1 cellular context compared by ENCODE assay signal in the genomic region with DNA sequence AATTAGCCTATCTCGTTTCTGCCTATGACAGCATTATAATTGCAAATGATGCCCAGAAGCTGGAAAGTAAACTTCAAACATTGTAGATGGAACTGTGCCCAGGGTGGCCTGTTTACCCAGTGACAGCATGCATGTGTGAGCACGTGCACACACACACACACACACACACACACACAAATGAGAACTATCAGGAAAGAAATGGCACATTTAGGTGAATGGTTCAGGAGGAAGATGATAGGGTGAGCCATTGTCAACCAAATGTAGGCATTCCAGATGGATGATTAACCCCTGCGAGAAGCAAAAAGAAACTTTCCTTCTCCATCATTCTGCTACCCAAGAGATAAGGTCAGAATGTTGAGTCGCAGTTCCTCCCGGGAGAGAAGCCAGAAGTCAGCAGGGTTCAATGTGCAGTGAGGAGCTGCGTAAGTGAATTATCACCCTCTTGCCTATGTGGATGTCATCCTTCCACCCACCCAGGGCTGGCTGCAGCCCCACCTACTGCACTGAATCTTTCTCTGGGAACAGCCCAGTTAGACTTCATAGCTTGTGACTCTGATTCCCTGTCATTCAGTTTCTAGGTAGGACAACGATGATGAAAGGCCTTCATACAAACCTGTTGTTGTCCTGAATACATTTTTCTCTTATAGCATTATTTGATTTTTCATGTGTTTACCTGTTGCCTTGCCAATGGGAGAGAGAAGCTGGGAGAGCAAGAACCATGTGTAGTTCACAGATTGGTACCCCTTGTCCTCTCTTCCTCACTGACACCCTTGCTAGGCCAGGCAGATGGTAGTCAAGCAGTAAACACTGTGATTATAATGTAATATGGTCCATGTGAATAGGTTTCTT.
TF ChIP-seq lines count a peak whose summit lies in the region.

No MANE protein-coding gene starts in this region.

TF ChIP-seq in HepG2, 621 proteins besides CTCF, POLR2A, EP300 and RAD21 (continued from another document and continues in another):
- TF ChIP-seq, protein P1, sequence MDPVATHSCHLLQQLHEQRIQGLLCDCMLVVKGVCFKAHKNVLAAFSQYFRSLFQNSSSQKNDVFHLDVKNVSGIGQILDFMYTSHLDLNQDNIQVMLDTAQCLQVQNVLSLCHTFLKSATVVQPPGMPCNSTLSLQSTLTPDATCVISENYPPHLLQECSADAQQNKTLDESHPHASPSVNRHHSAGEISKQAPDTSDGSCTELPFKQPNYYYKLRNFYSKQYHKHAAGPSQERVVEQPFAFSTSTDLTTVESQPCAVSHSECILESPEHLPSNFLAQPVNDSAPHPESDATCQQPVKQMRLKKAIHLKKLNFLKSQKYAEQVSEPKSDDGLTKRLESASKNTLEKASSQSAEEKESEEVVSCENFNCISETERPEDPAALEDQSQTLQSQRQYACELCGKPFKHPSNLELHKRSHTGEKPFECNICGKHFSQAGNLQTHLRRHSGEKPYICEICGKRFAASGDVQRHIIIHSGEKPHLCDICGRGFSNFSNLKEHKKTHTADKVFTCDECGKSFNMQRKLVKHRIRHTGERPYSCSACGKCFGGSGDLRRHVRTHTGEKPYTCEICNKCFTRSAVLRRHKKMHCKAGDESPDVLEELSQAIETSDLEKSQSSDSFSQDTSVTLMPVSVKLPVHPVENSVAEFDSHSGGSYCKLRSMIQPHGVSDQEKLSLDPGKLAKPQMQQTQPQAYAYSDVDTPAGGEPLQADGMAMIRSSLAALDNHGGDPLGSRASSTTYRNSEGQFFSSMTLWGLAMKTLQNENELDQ (CRISPR knock-in tag; IDR thresholded peaks at IDR 0.05; ENCODE audit: borderline replicate concordance), result no peak
- TF ChIP-seq, protein P2, sequence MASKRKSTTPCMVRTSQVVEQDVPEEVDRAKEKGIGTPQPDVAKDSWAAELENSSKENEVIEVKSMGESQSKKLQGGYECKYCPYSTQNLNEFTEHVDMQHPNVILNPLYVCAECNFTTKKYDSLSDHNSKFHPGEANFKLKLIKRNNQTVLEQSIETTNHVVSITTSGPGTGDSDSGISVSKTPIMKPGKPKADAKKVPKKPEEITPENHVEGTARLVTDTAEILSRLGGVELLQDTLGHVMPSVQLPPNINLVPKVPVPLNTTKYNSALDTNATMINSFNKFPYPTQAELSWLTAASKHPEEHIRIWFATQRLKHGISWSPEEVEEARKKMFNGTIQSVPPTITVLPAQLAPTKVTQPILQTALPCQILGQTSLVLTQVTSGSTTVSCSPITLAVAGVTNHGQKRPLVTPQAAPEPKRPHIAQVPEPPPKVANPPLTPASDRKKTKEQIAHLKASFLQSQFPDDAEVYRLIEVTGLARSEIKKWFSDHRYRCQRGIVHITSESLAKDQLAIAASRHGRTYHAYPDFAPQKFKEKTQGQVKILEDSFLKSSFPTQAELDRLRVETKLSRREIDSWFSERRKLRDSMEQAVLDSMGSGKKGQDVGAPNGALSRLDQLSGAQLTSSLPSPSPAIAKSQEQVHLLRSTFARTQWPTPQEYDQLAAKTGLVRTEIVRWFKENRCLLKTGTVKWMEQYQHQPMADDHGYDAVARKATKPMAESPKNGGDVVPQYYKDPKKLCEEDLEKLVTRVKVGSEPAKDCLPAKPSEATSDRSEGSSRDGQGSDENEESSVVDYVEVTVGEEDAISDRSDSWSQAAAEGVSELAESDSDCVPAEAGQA (IDR thresholded peaks at IDR 0.05; ENCODE audit: low read depth), result no peak
- TF ChIP-seq, protein P2 (CRISPR knock-in tag; IDR thresholded peaks at IDR 0.05; ENCODE audit: borderline replicate concordance), result no peak
- no peak for TF ChIP-seq ZNF549 (CRISPR knock-in tag; IDR thresholded peaks at IDR 0.05)
- TF ChIP-seq, protein P3, sequence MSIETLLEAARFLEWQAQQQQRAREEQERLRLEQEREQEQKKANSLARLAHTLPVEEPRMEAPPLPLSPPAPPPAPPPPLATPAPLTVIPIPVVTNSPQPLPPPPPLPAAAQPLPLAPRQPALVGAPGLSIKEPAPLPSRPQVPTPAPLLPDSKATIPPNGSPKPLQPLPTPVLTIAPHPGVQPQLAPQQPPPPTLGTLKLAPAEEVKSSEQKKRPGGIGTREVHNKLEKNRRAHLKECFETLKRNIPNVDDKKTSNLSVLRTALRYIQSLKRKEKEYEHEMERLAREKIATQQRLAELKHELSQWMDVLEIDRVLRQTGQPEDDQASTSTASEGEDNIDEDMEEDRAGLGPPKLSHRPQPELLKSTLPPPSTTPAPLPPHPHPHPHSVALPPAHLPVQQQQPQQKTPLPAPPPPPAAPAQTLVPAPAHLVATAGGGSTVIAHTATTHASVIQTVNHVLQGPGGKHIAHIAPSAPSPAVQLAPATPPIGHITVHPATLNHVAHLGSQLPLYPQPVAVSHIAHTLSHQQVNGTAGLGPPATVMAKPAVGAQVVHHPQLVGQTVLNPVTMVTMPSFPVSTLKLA (IDR thresholded peaks at IDR 0.05), result peak; percentile 86
- TF ChIP-seq ZNF788 (CRISPR knock-in tag; IDR thresholded peaks at IDR 0.05; ENCODE audit: borderline replicate concordance), result peak; percentile 57; the same call in 1 of the 2 replicates
- TF ChIP-seq, protein P4, sequence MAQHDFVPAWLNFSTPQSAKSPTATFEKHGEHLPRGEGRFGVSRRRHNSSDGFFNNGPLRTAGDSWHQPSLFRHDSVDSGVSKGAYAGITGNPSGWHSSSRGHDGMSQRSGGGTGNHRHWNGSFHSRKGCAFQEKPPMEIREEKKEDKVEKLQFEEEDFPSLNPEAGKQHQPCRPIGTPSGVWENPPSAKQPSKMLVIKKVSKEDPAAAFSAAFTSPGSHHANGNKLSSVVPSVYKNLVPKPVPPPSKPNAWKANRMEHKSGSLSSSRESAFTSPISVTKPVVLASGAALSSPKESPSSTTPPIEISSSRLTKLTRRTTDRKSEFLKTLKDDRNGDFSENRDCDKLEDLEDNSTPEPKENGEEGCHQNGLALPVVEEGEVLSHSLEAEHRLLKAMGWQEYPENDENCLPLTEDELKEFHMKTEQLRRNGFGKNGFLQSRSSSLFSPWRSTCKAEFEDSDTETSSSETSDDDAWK (CRISPR knock-in tag; IDR thresholded peaks at IDR 0.05), result no peak
- peak; percentile 58; the same call in 1 of the 2 replicates for TF ChIP-seq ZNF543 (CRISPR knock-in tag; IDR thresholded peaks at IDR 0.05)
- TF ChIP-seq ZNF138 (CRISPR knock-in tag; IDR thresholded peaks at IDR 0.05; ENCODE audit: low read depth), result 0 out of 2 replicates have a peak, but pooled peaks have one; percentile 28
- no peak for TF ChIP-seq WIZ (CRISPR knock-in tag; IDR thresholded peaks at IDR 0.05)
- TF ChIP-seq ZNF142 (CRISPR knock-in tag; IDR thresholded peaks at IDR 0.05), result no peak
- TF ChIP-seq, protein P5, sequence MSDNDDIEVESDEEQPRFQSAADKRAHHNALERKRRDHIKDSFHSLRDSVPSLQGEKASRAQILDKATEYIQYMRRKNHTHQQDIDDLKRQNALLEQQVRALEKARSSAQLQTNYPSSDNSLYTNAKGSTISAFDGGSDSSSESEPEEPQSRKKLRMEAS (IDR thresholded peaks at IDR 0.05), result peak; percentile 90
- TF ChIP-seq, protein P6, sequence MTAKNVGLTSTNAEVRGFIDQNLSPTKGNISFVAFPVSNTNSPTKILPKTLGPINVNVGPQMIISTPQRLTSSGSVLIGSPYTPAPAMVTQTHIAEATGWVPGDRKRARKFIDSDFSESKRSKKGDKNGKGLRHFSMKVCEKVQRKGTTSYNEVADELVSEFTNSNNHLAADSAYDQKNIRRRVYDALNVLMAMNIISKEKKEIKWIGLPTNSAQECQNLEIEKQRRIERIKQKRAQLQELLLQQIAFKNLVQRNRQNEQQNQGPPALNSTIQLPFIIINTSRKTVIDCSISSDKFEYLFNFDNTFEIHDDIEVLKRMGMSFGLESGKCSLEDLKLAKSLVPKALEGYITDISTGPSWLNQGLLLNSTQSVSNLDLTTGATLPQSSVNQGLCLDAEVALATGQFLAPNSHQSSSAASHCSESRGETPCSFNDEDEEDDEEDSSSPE (CRISPR knock-in tag; IDR thresholded peaks at IDR 0.05), result no peak
- TF ChIP-seq ZNF780A (CRISPR knock-in tag; IDR thresholded peaks at IDR 0.05), result peak; percentile 50; the same call in 1 of the 2 replicates
- no peak for TF ChIP-seq SSRP1 (CRISPR knock-in tag; IDR thresholded peaks at IDR 0.05)
- TF ChIP-seq RBM22 (optimal IDR thresholded peaks at IDR 0.05; ENCODE audit: low read length), result no peak
- 0 out of 2 replicates have a peak, but pooled peaks have one; percentile 45 for TF ChIP-seq POGZ (CRISPR knock-in tag; IDR thresholded peaks at IDR 0.05)
- TF ChIP-seq GPN1 (CRISPR knock-in tag; IDR thresholded peaks at IDR 0.05; ENCODE audit: borderline replicate concordance), result no peak
- no peak for TF ChIP-seq NCOA5 (CRISPR knock-in tag; IDR thresholded peaks at IDR 0.05)
- TF ChIP-seq NR1H2 (CRISPR knock-in tag; IDR thresholded peaks at IDR 0.05; ENCODE audit: borderline replicate concordance, low read depth), result no peak
- TF ChIP-seq ZNF564 (CRISPR knock-in tag; IDR thresholded peaks at IDR 0.05), result no peak
- TF ChIP-seq AHDC1 (CRISPR knock-in tag; IDR thresholded peaks at IDR 0.05; ENCODE audit: borderline replicate concordance), result peak; percentile 64; the same call in 1 of the 2 replicates
